20 cellular contexts compared by ENCODE assay signal in the genomic region with DNA sequence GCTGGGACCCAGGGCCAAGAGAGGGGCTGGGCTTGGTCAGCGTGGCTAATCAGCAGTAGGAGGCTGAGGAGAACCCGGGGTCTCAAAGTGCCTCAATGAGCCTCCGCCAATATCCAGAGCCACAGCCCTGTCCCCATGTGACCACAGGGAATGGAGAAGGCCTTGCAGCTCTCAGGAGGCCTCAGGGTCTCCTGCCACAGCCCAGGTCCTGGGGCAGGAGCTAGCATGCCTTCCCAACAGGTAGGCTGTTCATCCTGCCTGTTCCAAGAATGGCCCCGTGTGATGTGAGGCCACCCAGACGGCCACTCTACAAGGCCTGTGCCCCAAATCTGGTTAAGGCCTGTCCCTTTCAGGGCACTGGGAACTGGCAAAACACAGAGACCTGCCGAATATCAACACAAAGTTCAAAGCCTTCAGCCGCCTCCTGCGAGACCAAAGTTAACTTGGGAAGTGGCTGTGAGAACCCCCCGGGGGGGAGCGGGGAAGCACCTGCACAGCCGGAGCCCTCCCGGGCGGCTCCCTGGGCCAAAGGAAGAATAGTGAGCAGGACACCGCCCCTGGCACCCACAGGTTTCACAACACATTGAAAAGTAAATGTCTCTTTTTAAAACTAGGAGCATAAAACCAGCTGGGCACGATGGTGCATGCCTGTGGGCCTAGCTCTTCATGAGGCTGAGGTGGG. TPM values are rescaled to one million over a fixed set of nuclear protein-coding genes. Genes with fewer than 3 reads are reported as not detected.
"Had no signal": no experiment of that assay in that cellular context is flagged by ENCODE, and none has a peak within 500 bp of the region (broad histone marks: within the 10 kb centered on the region; RNA-seq: fewer than 3 reads in every experiment).

No MANE protein-coding gene starts in this region.

- H3K36me3 Mint-ChIP-seq: activated naive CD4-positive, alpha-beta T cell treated with anti-CD3 and anti-CD28 coated beads, Interleukin-2, amount 50 U/mL, for 24 hours; stimulated activated effector memory CD8-positive, alpha-beta T cell treated with anti-CD3 and anti-CD28 coated beads, Interleukin-12 subunit alpha, Interleukin-12 subunit beta, amount 100 ng/mL, for 72 hours; type B pancreatic cell had no signal

- DNase-seq: activated CD4-positive, alpha-beta T cell treated with anti-CD3 and anti-CD28 coated beads, Interleukin-2, amount 50 U/mL, for 4 hours; activated CD4-positive, CD25-positive, alpha-beta regulatory T cell treated with anti-CD3 and anti-CD28 coated beads, Interleukin-2, amount 50 U/mL, for 72 hours; activated T-cell treated with anti-CD3 and anti-CD28 coated beads, Interleukin-2, amount 50 U/mL, for 1 hour; body of pancreas; effector memory CD8-positive, alpha-beta T cell; mammary epithelial cell; ovary; SW 1271 had no signal

- ATAC-seq: body of pancreas; effector memory CD8-positive, alpha-beta T cell; gastroesophageal sphincter; stimulated activated effector memory CD8-positive, alpha-beta T cell treated with anti-CD3 and anti-CD28 coated beads, Interleukin-12 subunit alpha, Interleukin-12 subunit beta, amount 100 ng/mL, for 72 hours had no signal

- H3K27ac ChIP-seq: body of pancreas, hepatocyte, ovary, suprapubic skin had no signal

- H3K27ac Mint-ChIP-seq: activated naive CD4-positive, alpha-beta T cell treated with anti-CD3 and anti-CD28 coated beads, Interleukin-2, amount 50 U/mL, for 24 hours; dendritic cell treated with granulocyte-macrophage colony-stimulating factor and Interleukin-4, amounts not matched to agents 40 ng/mL and 50 ng/mL, for 4 days; effector memory CD8-positive, alpha-beta T cell; stimulated activated effector memory CD8-positive, alpha-beta T cell treated with anti-CD3 and anti-CD28 coated beads, Interleukin-12 subunit alpha, Interleukin-12 subunit beta, amount 100 ng/mL, for 72 hours; T-helper 2 cell treated with Interferon-gamma antibody and Interleukin-4, amounts not matched to agents 5 μg/mL and 100 μg/mL, for 36 hours; type B pancreatic cell had no signal

- H3K27me3 ChIP-seq: gastroesophageal sphincter, ovary had no signal

- H3K4me3 Mint-ChIP-seq: activated naive CD4-positive, alpha-beta T cell treated with anti-CD3 and anti-CD28 coated beads, Interleukin-2, amount 50 U/mL, for 24 hours; dendritic cell treated with granulocyte-macrophage colony-stimulating factor and Interleukin-4, amounts not matched to agents 40 ng/mL and 50 ng/mL, for 4 days; effector memory CD8-positive, alpha-beta T cell; nephron; stimulated activated effector memory CD8-positive, alpha-beta T cell treated with anti-CD3 and anti-CD28 coated beads, Interleukin-12 subunit alpha, Interleukin-12 subunit beta, amount 100 ng/mL, for 72 hours; T-helper 2 cell treated with Interferon-gamma antibody and Interleukin-4, amounts not matched to agents 5 μg/mL and 100 μg/mL, for 36 hours; type B pancreatic cell had no signal

- H3K36me3 ChIP-seq: gastroesophageal sphincter, ovary, suprapubic skin had no signal

- H3K9me3 ChIP-seq: body of pancreas, gastroesophageal sphincter, ovary, suprapubic skin had no signal

- H3K4me2 ChIP-seq: hepatocyte, smooth muscle cell had no signal

- H3K9me3 Mint-ChIP-seq: activated naive CD4-positive, alpha-beta T cell treated with anti-CD3 and anti-CD28 coated beads, Interleukin-2, amount 50 U/mL, for 24 hours; dendritic cell treated with granulocyte-macrophage colony-stimulating factor and Interleukin-4, amounts not matched to agents 40 ng/mL and 50 ng/mL, for 4 days; effector memory CD8-positive, alpha-beta T cell; nephron; stimulated activated effector memory CD8-positive, alpha-beta T cell treated with anti-CD3 and anti-CD28 coated beads, Interleukin-12 subunit alpha, Interleukin-12 subunit beta, amount 100 ng/mL, for 72 hours; T-helper 2 cell treated with Interferon-gamma antibody and Interleukin-4, amounts not matched to agents 5 μg/mL and 100 μg/mL, for 36 hours; type B pancreatic cell had no signal

- H3K4me3 ChIP-seq: body of pancreas, hepatocyte, ovary, smooth muscle cell, suprapubic skin had no signal

- H2AFZ ChIP-seq: hepatocyte had no signal

RNA-seq across cellular contexts. Expression of a gene that starts 21.5 kb away (rescaled TPM):
- polyA plus RNA-seq: smooth muscle cell had no signal

RNA-seq across cellular contexts. Expression of a gene that starts 33.9 kb away (rescaled TPM):
- total RNA-seq: epithelial cell of proximal tubule, hepatocyte, mammary epithelial cell, ovary, renal cortical epithelial cell, smooth muscle cell had no signal
- polyA plus RNA-seq: mammary epithelial cell, smooth muscle cell had no signal
